Comparison of ENCODE assay signal across 8 cellular contexts in genomic region chr5:56088967-56089829, GRCh38.
A peak's percentile ranks its signal among the peaks of the same experiment; 100 is the strongest.
DNase-seq lines count a peak whose midpoint lies in the region; ATAC-seq and TF ChIP-seq lines count a peak whose summit lies in the region.

No MANE protein-coding gene starts in this region.

- DNase-seq in hepatic stellate cell (ENCODE audit: low spot score) (peak; percentile 42), middle frontal gyrus (ENCODE audit: extremely low spot score, low spot score) (no peak), DMS114 treated with DMSO at 0.1 percent for 48 hours (lab: John Stamatoyannopoulos, UW; ENCODE audit: unreplicated experiment) (no peak), Peyer's patch (no peak), NCI-H2081 (lab: John Stamatoyannopoulos, UW) (no peak)

- H3K9me3 ChIP-seq in HUES6 (ENCODE audit: control insufficient read depth, insufficient read depth, low read depth, low read length) (no peaks in the 10 kb centered on the region), Peyer's patch (no peaks in the 10 kb centered on the region)

- H3K4me3 ChIP-seq in HUES6 (ENCODE audit: low read depth, low read length) (no peak overlapping the region), Peyer's patch (no peak overlapping the region)

- TF ChIP-seq POLR2A in GM18505 (IDR thresholded peaks at IDR 0.05; ENCODE audit: borderline replicate concordance, extremely low read depth, insufficient read depth, insufficient read length): no peak
- TF ChIP-seq POLR2A in Peyer's patch (IDR thresholded peaks at IDR 0.05): no peak

- peak overlapping the region; percentile 9 for H3K9ac ChIP-seq in HUES6 (ENCODE audit: low read length)

- H3K36me3 ChIP-seq in HUES6 (ENCODE audit: control insufficient read depth, insufficient read depth, low read length) (no peaks in the 10 kb centered on the region), Peyer's patch (no peaks in the 10 kb centered on the region)

- no peak for TF ChIP-seq CTCF in Peyer's patch (IDR thresholded peaks at IDR 0.05)

- peak; percentile 96 for ATAC-seq in GM18505 (IDR thresholded peaks at IDR 0.05; ENCODE audit: unreplicated experiment)
- ATAC-seq in GM21576 (IDR thresholded peaks at IDR 0.05; ENCODE audit: unreplicated experiment): peak; percentile 89

- H3K27ac ChIP-seq in HUES6 (ENCODE audit: low read depth, low read length) (no peak overlapping the region), Peyer's patch (no peak overlapping the region)

- H3K4me1 ChIP-seq in HUES6 (ENCODE audit: control insufficient read depth, insufficient read depth, low read length) (peaks cover 13% of the 10 kb centered on the region), Peyer's patch (no peaks in the 10 kb centered on the region)

- H3K27me3 ChIP-seq in HUES6 (ENCODE audit: control insufficient read depth, insufficient read depth, low read length) (no peaks in the 10 kb centered on the region), Peyer's patch (no peaks in the 10 kb centered on the region)
